In the genomic region with DNA sequence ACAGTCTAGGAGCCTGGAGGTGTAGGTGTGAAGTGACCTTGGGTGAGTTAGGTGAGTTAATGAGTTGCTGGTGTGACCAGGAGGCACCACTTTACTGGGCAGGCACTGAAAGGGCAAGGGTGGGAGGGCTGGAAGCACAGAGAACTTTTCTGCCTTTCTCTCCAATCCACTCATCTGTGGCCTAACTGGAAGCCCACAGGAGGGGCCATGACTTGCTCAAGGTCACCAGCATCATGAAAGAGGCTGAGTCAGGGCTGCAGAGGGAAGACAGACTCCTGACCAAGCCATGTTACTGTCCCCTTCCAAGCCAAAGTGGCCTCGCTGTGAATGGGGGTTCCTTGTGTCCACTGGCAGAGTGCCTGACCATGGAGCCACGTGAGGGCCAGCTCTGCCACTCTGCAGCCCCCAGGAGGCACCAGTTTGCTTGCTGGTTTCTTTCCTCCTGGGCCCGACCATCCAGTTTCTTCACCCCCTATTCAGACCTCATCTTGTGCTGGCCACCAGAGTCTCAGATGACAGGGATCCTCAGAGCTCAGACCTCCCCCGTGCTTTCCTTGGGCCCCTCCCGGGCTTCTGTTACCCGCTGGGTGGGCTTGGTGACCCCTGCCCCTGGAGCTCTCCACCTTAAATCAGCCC, we compare ENCODE assay signal across 2 cellular contexts.
TF ChIP-seq lines count a peak whose summit lies in the region.

No MANE protein-coding gene starts in this region.

TF ChIP-seq in HepG2, 621 proteins besides CTCF, POLR2A, EP300 and RAD21:
- TF ChIP-seq NFKB2 (CRISPR knock-in tag; IDR thresholded peaks at IDR 0.05; ENCODE audit: borderline replicate concordance) (no peak), FOSL2 (CRISPR knock-in tag; IDR thresholded peaks at IDR 0.05) (0 out of 2 replicates have a peak, but pooled peaks have one; percentile 18)

TF ChIP-seq in K562, 482 proteins besides CTCF, POLR2A, EP300 and RAD21:
- TF ChIP-seq ZNF408 (CRISPR knock-in tag; IDR thresholded peaks at IDR 0.05; ENCODE audit: low read depth) (no peak), ZNF316 (IDR thresholded peaks at IDR 0.05) (0 out of 2 replicates have a peak, but pooled peaks have one; percentile 8), ESRRA (IDR thresholded peaks at IDR 0.05; ENCODE audit: borderline replicate concordance, low read depth) (peak; percentile 70; the same call in 1 of the 2 replicates)
